Comparison of ENCODE assay signal across 1 cellular context in genomic region chr2:28612131-28612812, GRCh38.
TF ChIP-seq lines count a peak whose summit lies in the region.

No MANE protein-coding gene starts in this region.

TF ChIP-seq in IMR-90, 13 proteins besides CTCF, POLR2A, EP300 and RAD21:
- no peak for TF ChIP-seq NFE2L2 (IDR thresholded peaks at IDR 0.05; ENCODE audit: low read depth, low read length)
- TF ChIP-seq ELK1 (IDR thresholded peaks at IDR 0.05; ENCODE audit: borderline replicate concordance, low read depth, low read length): no peak
- no peak for TF ChIP-seq RFX5 (IDR thresholded peaks at IDR 0.05; ENCODE audit: low read depth, low read length)
- TF ChIP-seq MXI1 (IDR thresholded peaks at IDR 0.05; ENCODE audit: borderline replicate concordance, low read depth, low read length): no peak
- no peak for TF ChIP-seq USF2 (IDR thresholded peaks at IDR 0.05; ENCODE audit: low read depth, low read length)
- no peak for TF ChIP-seq FOS (IDR thresholded peaks at IDR 0.05; ENCODE audit: low read depth, low read length)
- no peak for TF ChIP-seq RCOR1 (IDR thresholded peaks at IDR 0.05; ENCODE audit: insufficient replicate concordance, low read length)
- TF ChIP-seq SMC3 (IDR thresholded peaks at IDR 0.05; ENCODE audit: low read depth, low read length): no peak
- TF ChIP-seq CEBPB (IDR thresholded peaks at IDR 0.05; ENCODE audit: low read depth, low read length): no peak
- no peak for TF ChIP-seq CHD1 (IDR thresholded peaks at IDR 0.05; ENCODE audit: low read depth, low read length)
- no peak for TF ChIP-seq BHLHE40 (IDR thresholded peaks at IDR 0.05; ENCODE audit: low read depth, low read length)
- TF ChIP-seq MAFK (IDR thresholded peaks at IDR 0.05; ENCODE audit: low read depth, low read length): no peak
TF ChIP-seq in IMR-90: peak in this region for 0.
